7 cellular contexts compared by ENCODE assay signal in genomic region chr12:11653215-11653753, GRCh38. TPM values are rescaled to one million over a fixed set of nuclear protein-coding genes. Genes with fewer than 3 reads are reported as not detected.
DNase-seq lines count a peak whose midpoint lies in the region; ATAC-seq and TF ChIP-seq lines count a peak whose summit lies in the region.

No MANE protein-coding gene starts in this region.

- H2AFZ ChIP-seq in OCI-LY7 (ENCODE audit: low read length) = peak overlapping the region; percentile 11; the same call in 1 of the 2 replicates

- CTCF ChIA-PET in OCI-LY7 (lab: Charles Lee; ENCODE audit: unreplicated experiment) = no interaction called here

- intact Hi-C loops in OCI-LY7 (cut with micrococcal nuclease; ENCODE audit: unreplicated experiment) = loop anchor here (5.0 kb wide), 1 partner anchor 239 kb away; no protein-coding TSS in a partner anchor

- TF ChIP-seq CTCF in OCI-LY7 (conservative IDR thresholded peaks at IDR 0.05; ENCODE audit: low read length) = no peak
- TF ChIP-seq CTCF in neutrophil (IDR thresholded peaks at IDR 0.05) = no peak
- no peak for TF ChIP-seq CTCF in BE2C (IDR thresholded peaks at IDR 0.05; ENCODE audit: low read depth, low read length)

- H3K36me3 Mint-ChIP-seq in central memory CD8-positive, alpha-beta T cell (ENCODE audit: insufficient read depth) = peaks cover 22% of the 10 kb centered on the region

- peak overlapping the region; percentile 82 for H3K4me2 ChIP-seq in OCI-LY7 (ENCODE audit: low read length)

- H4K20me1 ChIP-seq in OCI-LY7 (ENCODE audit: insufficient read depth, low read length) = no peaks in the 10 kb centered on the region

- no peaks in the 10 kb centered on the region for H3K27me3 ChIP-seq in neutrophil
- H3K27me3 ChIP-seq in BE2C = no peaks in the 10 kb centered on the region

- H3K4me1 ChIP-seq in OCI-LY7 (ENCODE audit: insufficient read depth, low read length, poor library complexity, severe bottlenecking) (peaks cover 46% of the 10 kb centered on the region), neutrophil (ENCODE audit: control insufficient read depth in 1 of 2, insufficient read depth in 1 of 2, low read depth in 1 of 2, low read length in 1 of 2) (peaks cover 82 to 84% of the 10 kb centered on the region in 2 experiments), BE2C (peaks cover 7% of the 10 kb centered on the region)

- POLR2A ChIA-PET in OCI-LY7 (lab: Charles Lee) = no interaction called here

- no peaks in the 10 kb centered on the region for H3K9me2 ChIP-seq in OCI-LY7 (ENCODE audit: insufficient read depth, low read length)

- H3K36me3 ChIP-seq in OCI-LY7 (ENCODE audit: insufficient read depth, low read length) (peaks cover 5% of the 10 kb centered on the region; the same call in 1 of the 2 replicates), neutrophil (no peaks in the 10 kb centered on the region), BE2C (no peaks in the 10 kb centered on the region)

- no peaks in the 10 kb centered on the region for H3K9me3 ChIP-seq in OCI-LY7 (ENCODE audit: low read length)
- H3K9me3 ChIP-seq in neutrophil = no peaks in the 10 kb centered on the region
- H3K9me3 ChIP-seq in BE2C = no peaks in the 10 kb centered on the region

- no TSS peak for BruUV-seq in OCI-LY7 (replicated peaks; lab: Mats Ljungman, UMichigan)

- H3K4me1 Mint-ChIP-seq in central memory CD8-positive, alpha-beta T cell = peaks cover 72% of the 10 kb centered on the region

- H3K27me3 Mint-ChIP-seq in central memory CD8-positive, alpha-beta T cell = no peaks in the 10 kb centered on the region

- peaks cover 73% of the 10 kb centered on the region; the same call in 1 of the 2 replicates for H3K79me2 ChIP-seq in OCI-LY7 (ENCODE audit: insufficient read depth, low read depth, low read length)

- H3K4me3 ChIP-seq in OCI-LY7 (ENCODE audit: low read depth, low read length, poor library complexity, severe bottlenecking) = peak overlapping the region; percentile 92
- H3K4me3 ChIP-seq in neutrophil (ENCODE audit: low read depth in 1 of 2, low read length in 1 of 2) = peak overlapping the region; percentile 84 to 93
- no peak overlapping the region for H3K4me3 ChIP-seq in BE2C (ENCODE audit: low read depth, low read length)

- H3K27ac Mint-ChIP-seq in central memory CD8-positive, alpha-beta T cell (ENCODE audit: low read depth) = peak overlapping the region; percentile 71

- no peaks in the 10 kb centered on the region for H3K9me3 Mint-ChIP-seq in central memory CD8-positive, alpha-beta T cell

- peak overlapping the region; percentile 93 for H3K4me3 Mint-ChIP-seq in central memory CD8-positive, alpha-beta T cell

- H3K27ac ChIP-seq in OCI-LY7 (ENCODE audit: low read depth, low read length, poor library complexity, severe bottlenecking) (peak overlapping the region; percentile 79), neutrophil (peak overlapping the region; percentile 92)

- DNase-seq in OCI-LY7 (ENCODE audit: low spot score) (peak; percentile 55), NCI-H1436 (lab: John Stamatoyannopoulos, UW) (no peak), superior temporal gyrus (ENCODE audit: extremely low spot score) (no peak), BE2C (no peak)
- no peak for DNase-seq in central memory CD8-positive, alpha-beta T cell (ENCODE audit: low spot score in 2 of 2)

- ATAC-seq in GM21529 (IDR thresholded peaks at IDR 0.05; ENCODE audit: unreplicated experiment) = peak; percentile 23
- no peak for ATAC-seq in central memory CD8-positive, alpha-beta T cell (replicated peaks; ENCODE audit: extremely low read depth, poor library complexity, severe bottlenecking)

RNA-seq across cellular contexts. Expression of gene ETV6, which starts 3.8 kb away (rescaled TPM):
- total RNA-seq in OCI-LY7 (2014; rRNA removed; shearing (Covaris generic)) = 17.2 and 19.3 TPM in 2 replicates
- 17.1 and 23.1 TPM in 2 replicates for total RNA-seq in OCI-LY7 (2022)
- 5.5 TPM for polyA plus RNA-seq in BE2C (2012; ENCODE audit: insufficient read depth, insufficient read length, low read depth)
